Comparison of ENCODE assay signal across 20 cellular contexts in the genomic region with DNA sequence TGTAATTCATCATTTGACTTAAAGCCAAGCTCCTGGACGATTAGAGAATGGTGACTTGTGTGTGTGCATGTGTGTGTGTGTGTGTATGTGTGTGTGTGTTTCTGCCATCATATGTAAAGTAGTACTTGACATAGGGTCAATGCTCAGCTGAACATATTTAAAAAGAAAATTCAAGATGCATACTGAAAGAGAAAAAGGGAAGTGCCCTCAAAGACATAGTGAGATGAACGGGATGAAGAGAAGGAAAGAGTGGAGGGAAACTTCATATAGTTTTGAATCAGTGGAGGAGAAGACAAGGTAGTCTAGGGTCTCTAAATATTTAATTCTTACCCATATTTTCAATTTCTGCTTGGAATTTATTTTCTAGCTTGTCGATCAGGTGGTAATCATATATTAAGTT.
"Had no signal": no experiment of that assay in that cellular context is flagged by ENCODE, and none has a peak within 500 bp of the region (broad histone marks: within the 10 kb centered on the region; RNA-seq: fewer than 3 reads in every experiment).

No MANE protein-coding gene starts in this region.

- DNase-seq: dermis blood vessel endothelial cell; esophagus squamous epithelium; foreskin fibroblast; kidney; left cardiac atrium; left ventricle myocardium inferior; lower lobe of right lung; mesenchymal stem cell; midbrain; occipital lobe; pancreas; right cardiac atrium; small intestine; stimulated activated CD4-positive, alpha-beta T cell treated with anti-CD3 and anti-CD28 coated beads, Interleukin-12 subunit alpha, Interleukin-12 subunit beta, amount 100 ng/mL, for 4 hours; stimulated activated CD4-positive, alpha-beta T cell treated with anti-CD3 and anti-CD28 coated beads, Interleukin-2, amount 100 ng/mL, for 48 hours; stimulated activated naive CD8-positive, alpha-beta T cell treated with anti-CD3 and anti-CD28 coated beads, Interleukin-15, Interleukin-2, amounts not matched to agents 100 U/mL and 50 U/mL, for 24 hours; thyroid gland had no signal

- H3K27me3 ChIP-seq: esophagus squamous epithelium, hepatocyte, neural progenitor cell, pancreas, suprapubic skin, thyroid gland had no signal

- FAIRE-seq: kidney, pancreas, small intestine had no signal

- H3K27ac ChIP-seq: esophagus squamous epithelium, hepatocyte, left ventricle myocardium inferior, lower lobe of right lung, neural progenitor cell, pancreas, suprapubic skin, thyroid gland had no signal

- H3K9me3 ChIP-seq: esophagus squamous epithelium, left ventricle myocardium inferior, lower lobe of right lung, pancreas, suprapubic skin, thyroid gland had no signal

- H3K36me3 ChIP-seq: esophagus squamous epithelium, left ventricle myocardium inferior, lower lobe of right lung, neural progenitor cell, pancreas, suprapubic skin, thyroid gland had no signal

- H3K4me3 ChIP-seq: esophagus squamous epithelium, hepatocyte, left ventricle myocardium inferior, lower lobe of right lung, neural progenitor cell, pancreas, suprapubic skin, thyroid gland had no signal

- H3K4me1 ChIP-seq: left ventricle myocardium inferior, lower lobe of right lung, neural progenitor cell, thyroid gland had no signal
